In genomic region chr14:72247896-72248295, GRCh38 we compare ENCODE assay signal across 20 cellular contexts.
DNase-seq lines count a peak whose midpoint lies in the region; ATAC-seq and TF ChIP-seq lines count a peak whose summit lies in the region.
"Had no signal": no experiment of that assay in that cellular context is flagged by ENCODE, and none has a peak within 500 bp of the region (broad histone marks: within the 10 kb centered on the region; RNA-seq: fewer than 3 reads in every experiment).

No MANE protein-coding gene starts in this region.

- TF ChIP-seq CTCF in right atrium auricular region (IDR thresholded peaks at IDR 0.05) (no peak), heart left ventricle (IDR thresholded peaks at IDR 0.05) (no peak), nephron (IDR thresholded peaks at IDR 0.05; ENCODE audit: unreplicated experiment in 3 of 3) (no peak)

- peaks cover 47% of the 10 kb centered on the region for H3K4me1 Mint-ChIP-seq in nephron
- H3K4me1 Mint-ChIP-seq: B cell had no signal

- no peak overlapping the region for H3K4me3 ChIP-seq in right atrium auricular region
- H3K4me3 ChIP-seq in heart left ventricle: no peak overlapping the region
- no peak overlapping the region for H3K4me3 ChIP-seq in right cardiac atrium (ENCODE audit: low read length)
- H3K4me3 ChIP-seq: A549; BLaER1 treated with 17β-estradiol and CSF1 and Interleukin-3, amounts not matched to agents 10 nM and 100 nM had no signal

- no peak overlapping the region for H3K4me3 Mint-ChIP-seq in nephron
- H3K4me3 Mint-ChIP-seq: B cell; CD4-positive, alpha-beta T cell; CD8-positive, alpha-beta T cell had no signal

- no peaks in the 10 kb centered on the region for H3K36me3 Mint-ChIP-seq in nephron (ENCODE audit: low read depth)
- H3K36me3 Mint-ChIP-seq: CD8-positive, alpha-beta T cell had no signal

- ATAC-seq in Right ventricle myocardium inferior (peak; percentile 56), heart left ventricle (peak; percentile 55 to 80 (median 60)), right cardiac atrium (no peak), left ventricle myocardium superior (peak; percentile 70), left cardiac atrium (no peak), HG02840 (IDR thresholded peaks at IDR 0.05; ENCODE audit: low FRiP score, unreplicated experiment) (no peak)
- ATAC-seq: A549; CD8-positive, alpha-beta T cell had no signal

- 28 to 41% (median 33%) methylated on average over 1 of the region's 1 CpG for WGBS in heart left ventricle, 4 donors
- WGBS in right cardiac atrium: 45% methylated on average over 1 of the region's 1 CpG

- peaks cover 3% of the 10 kb centered on the region for H3K27me3 Mint-ChIP-seq in nephron (ENCODE audit: low read depth)

- H3K4me1 ChIP-seq in right atrium auricular region: peaks cover 3 to 15% of the 10 kb centered on the region in 2 donors
- peaks cover 0 to 26% (median 8%) of the 10 kb centered on the region in 12 donors for H3K4me1 ChIP-seq in heart left ventricle
- H3K4me1 ChIP-seq in right cardiac atrium (ENCODE audit: control insufficient read depth, insufficient read depth, low read length): no peaks in the 10 kb centered on the region
- H3K4me1 ChIP-seq: A549; BLaER1 treated with 17β-estradiol and CSF1 and Interleukin-3, amounts not matched to agents 10 nM and 100 nM; Caco-2 had no signal

- peak overlapping the region; percentile 56 to 92 (median 78) for H3K27ac Mint-ChIP-seq in nephron
- H3K27ac Mint-ChIP-seq: B cell; CD4-positive, alpha-beta T cell; CD8-positive, alpha-beta T cell had no signal

- H3K27me3 ChIP-seq in right atrium auricular region (no peaks in the 10 kb centered on the region), heart left ventricle (no peaks in the 10 kb centered on the region), right cardiac atrium (ENCODE audit: control insufficient read depth, insufficient read depth) (no peaks in the 10 kb centered on the region)

- peaks cover 13% of the 10 kb centered on the region for H3K9me3 Mint-ChIP-seq in nephron

- no peaks in the 10 kb centered on the region for H3K9me3 ChIP-seq in right atrium auricular region
- H3K9me3 ChIP-seq in heart left ventricle: no peaks in the 10 kb centered on the region
- no peaks in the 10 kb centered on the region for H3K9me3 ChIP-seq in right cardiac atrium (ENCODE audit: control insufficient read depth, low read length)
- H3K9me3 ChIP-seq: A549, Caco-2 had no signal

- TF ChIP-seq POLR2A in heart left ventricle (IDR thresholded peaks at IDR 0.05): no peak

- DNase-seq in Right ventricle myocardium inferior (ENCODE audit: missing footprints): no peak
- DNase-seq in right atrium auricular region (ENCODE audit: low spot score): no peak
- DNase-seq in heart left ventricle: no peak
- DNase-seq in right cardiac atrium: no peak
- DNase-seq in left ventricle myocardium superior: no peak
- DNase-seq in left cardiac atrium: no peak
- DNase-seq: AML-193; Caco-2; Calu3; CD4-positive, alpha-beta T cell; CD8-positive, alpha-beta T cell; DMS79 treated with DMSO at 0.1 percent for 48 hours; GF-D8 had no signal

- intact Hi-C loops in Right ventricle myocardium inferior (cut with DNase I) (no loop called here), heart left ventricle (cut with DNase I) (no loop called here), right cardiac atrium (cut with DNase I) (no loop called here), left ventricle myocardium superior (cut with micrococcal nuclease) (no loop called here), left cardiac atrium (cut with DNase I) (no loop called here)

- no peak overlapping the region for H3K27ac ChIP-seq in right atrium auricular region
- H3K27ac ChIP-seq in heart left ventricle: no peak overlapping the region
- no peak overlapping the region for H3K27ac ChIP-seq in right cardiac atrium (ENCODE audit: low read length)
- H3K27ac ChIP-seq: 22Rv1; A549; BLaER1 treated with 17β-estradiol and CSF1 and Interleukin-3, amounts not matched to agents 10 nM and 100 nM; C4-2B had no signal

- H3K36me3 ChIP-seq in right atrium auricular region: no peaks in the 10 kb centered on the region
- H3K36me3 ChIP-seq in heart left ventricle: no peaks in the 10 kb centered on the region
- H3K36me3 ChIP-seq: BLaER1 treated with 17β-estradiol and CSF1 and Interleukin-3, amounts not matched to agents 10 nM and 100 nM had no signal

Comparison
In these comparisons a context has a peak if more than half of its experiments do, and no peak if none do; other contexts are left out.
1. ATAC-seq: peak in Right ventricle myocardium inferior (single experiment), heart left ventricle (4 of 4) and left ventricle myocardium superior (single experiment); none in right cardiac atrium (0 of 2), left cardiac atrium (0 of 2) and HG02840 (single experiment).